In genomic region chr5:110284121-110284520, GRCh38 we compare ENCODE assay signal across 1 cellular context.
TF ChIP-seq lines count a peak whose summit lies in the region.
"Not testable (repeated sequence)": the region's sequence is repeated elsewhere in the genome, so short reads cannot be mapped to it uniquely, and the experiment has no call there.

No MANE protein-coding gene starts in this region.

TF ChIP-seq in HepG2, 621 proteins besides CTCF, POLR2A, EP300 and RAD21 (continued from another document):
- TF ChIP-seq ZNF292 (CRISPR knock-in tag; IDR thresholded peaks at IDR 0.05; ENCODE audit: borderline replicate concordance, low read depth) = peak; percentile 83; the same call in 1 of the 2 replicates
- TF ChIP-seq FOXJ3 (CRISPR knock-in tag; IDR thresholded peaks at IDR 0.05; ENCODE audit: borderline replicate concordance) = peak; percentile 71; the same call in 1 of the 2 replicates
- peak; percentile 44; the same call in 1 of the 2 replicates for TF ChIP-seq TBX2 (CRISPR knock-in tag; IDR thresholded peaks at IDR 0.05; ENCODE audit: borderline replicate concordance)
- peak; percentile 23; the same call in 1 of the 2 replicates for TF ChIP-seq DRAP1 (CRISPR knock-in tag; IDR thresholded peaks at IDR 0.05)
- peak; percentile 49; the same call in 1 of the 2 replicates for TF ChIP-seq MTA1 (CRISPR knock-in tag; IDR thresholded peaks at IDR 0.05; ENCODE audit: borderline replicate concordance)
- TF ChIP-seq ZFP91 (CRISPR knock-in tag; IDR thresholded peaks at IDR 0.05; ENCODE audit: borderline replicate concordance) = peak; percentile 29; the same call in 1 of the 2 replicates
- TF ChIP-seq ZBTB7B (CRISPR knock-in tag; IDR thresholded peaks at IDR 0.05) = peak; percentile 36; the same call in 1 of the 2 replicates
- not testable (repeated sequence) for TF ChIP-seq FOXP1 (IDR thresholded peaks at IDR 0.05)
- TF ChIP-seq FOXP1 (CRISPR knock-in tag; IDR thresholded peaks at IDR 0.05) = peak; percentile 72
- TF ChIP-seq ZNF687 (CRISPR knock-in tag; IDR thresholded peaks at IDR 0.05) = peak; percentile 45
